ENCODE assay signal across 1 cellular context in genomic region chr19:10270180-10270615, GRCh38.
TF ChIP-seq lines count a peak whose summit lies in the region.

No MANE protein-coding gene starts in this region.

TF ChIP-seq in K562, 482 proteins besides CTCF, POLR2A, EP300 and RAD21 (continues in another document):
- no peak for TF ChIP-seq ZNF830 (CRISPR knock-in tag; IDR thresholded peaks at IDR 0.05)
- TF ChIP-seq MCM3 (IDR thresholded peaks at IDR 0.05), result no peak
- no peak for TF ChIP-seq ZNF584 (CRISPR knock-in tag; IDR thresholded peaks at IDR 0.05; ENCODE audit: low read depth)
- TF ChIP-seq, protein P1, sequence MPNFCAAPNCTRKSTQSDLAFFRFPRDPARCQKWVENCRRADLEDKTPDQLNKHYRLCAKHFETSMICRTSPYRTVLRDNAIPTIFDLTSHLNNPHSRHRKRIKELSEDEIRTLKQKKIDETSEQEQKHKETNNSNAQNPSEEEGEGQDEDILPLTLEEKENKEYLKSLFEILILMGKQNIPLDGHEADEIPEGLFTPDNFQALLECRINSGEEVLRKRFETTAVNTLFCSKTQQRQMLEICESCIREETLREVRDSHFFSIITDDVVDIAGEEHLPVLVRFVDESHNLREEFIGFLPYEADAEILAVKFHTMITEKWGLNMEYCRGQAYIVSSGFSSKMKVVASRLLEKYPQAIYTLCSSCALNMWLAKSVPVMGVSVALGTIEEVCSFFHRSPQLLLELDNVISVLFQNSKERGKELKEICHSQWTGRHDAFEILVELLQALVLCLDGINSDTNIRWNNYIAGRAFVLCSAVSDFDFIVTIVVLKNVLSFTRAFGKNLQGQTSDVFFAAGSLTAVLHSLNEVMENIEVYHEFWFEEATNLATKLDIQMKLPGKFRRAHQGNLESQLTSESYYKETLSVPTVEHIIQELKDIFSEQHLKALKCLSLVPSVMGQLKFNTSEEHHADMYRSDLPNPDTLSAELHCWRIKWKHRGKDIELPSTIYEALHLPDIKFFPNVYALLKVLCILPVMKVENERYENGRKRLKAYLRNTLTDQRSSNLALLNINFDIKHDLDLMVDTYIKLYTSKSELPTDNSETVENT (CRISPR knock-in tag; IDR thresholded peaks at IDR 0.05), result no peak
- TF ChIP-seq RBM22 (IDR thresholded peaks at IDR 0.05; ENCODE audit: low read depth, low read length, poor library complexity, severe bottlenecking), result peak; percentile 10
- no peak for TF ChIP-seq ZNF282 (CRISPR knock-in tag; IDR thresholded peaks at IDR 0.05)
- no peak for TF ChIP-seq KDM5B (IDR thresholded peaks at IDR 0.05; ENCODE audit: insufficient replicate concordance, low read depth, low read length)
- TF ChIP-seq, protein P2, sequence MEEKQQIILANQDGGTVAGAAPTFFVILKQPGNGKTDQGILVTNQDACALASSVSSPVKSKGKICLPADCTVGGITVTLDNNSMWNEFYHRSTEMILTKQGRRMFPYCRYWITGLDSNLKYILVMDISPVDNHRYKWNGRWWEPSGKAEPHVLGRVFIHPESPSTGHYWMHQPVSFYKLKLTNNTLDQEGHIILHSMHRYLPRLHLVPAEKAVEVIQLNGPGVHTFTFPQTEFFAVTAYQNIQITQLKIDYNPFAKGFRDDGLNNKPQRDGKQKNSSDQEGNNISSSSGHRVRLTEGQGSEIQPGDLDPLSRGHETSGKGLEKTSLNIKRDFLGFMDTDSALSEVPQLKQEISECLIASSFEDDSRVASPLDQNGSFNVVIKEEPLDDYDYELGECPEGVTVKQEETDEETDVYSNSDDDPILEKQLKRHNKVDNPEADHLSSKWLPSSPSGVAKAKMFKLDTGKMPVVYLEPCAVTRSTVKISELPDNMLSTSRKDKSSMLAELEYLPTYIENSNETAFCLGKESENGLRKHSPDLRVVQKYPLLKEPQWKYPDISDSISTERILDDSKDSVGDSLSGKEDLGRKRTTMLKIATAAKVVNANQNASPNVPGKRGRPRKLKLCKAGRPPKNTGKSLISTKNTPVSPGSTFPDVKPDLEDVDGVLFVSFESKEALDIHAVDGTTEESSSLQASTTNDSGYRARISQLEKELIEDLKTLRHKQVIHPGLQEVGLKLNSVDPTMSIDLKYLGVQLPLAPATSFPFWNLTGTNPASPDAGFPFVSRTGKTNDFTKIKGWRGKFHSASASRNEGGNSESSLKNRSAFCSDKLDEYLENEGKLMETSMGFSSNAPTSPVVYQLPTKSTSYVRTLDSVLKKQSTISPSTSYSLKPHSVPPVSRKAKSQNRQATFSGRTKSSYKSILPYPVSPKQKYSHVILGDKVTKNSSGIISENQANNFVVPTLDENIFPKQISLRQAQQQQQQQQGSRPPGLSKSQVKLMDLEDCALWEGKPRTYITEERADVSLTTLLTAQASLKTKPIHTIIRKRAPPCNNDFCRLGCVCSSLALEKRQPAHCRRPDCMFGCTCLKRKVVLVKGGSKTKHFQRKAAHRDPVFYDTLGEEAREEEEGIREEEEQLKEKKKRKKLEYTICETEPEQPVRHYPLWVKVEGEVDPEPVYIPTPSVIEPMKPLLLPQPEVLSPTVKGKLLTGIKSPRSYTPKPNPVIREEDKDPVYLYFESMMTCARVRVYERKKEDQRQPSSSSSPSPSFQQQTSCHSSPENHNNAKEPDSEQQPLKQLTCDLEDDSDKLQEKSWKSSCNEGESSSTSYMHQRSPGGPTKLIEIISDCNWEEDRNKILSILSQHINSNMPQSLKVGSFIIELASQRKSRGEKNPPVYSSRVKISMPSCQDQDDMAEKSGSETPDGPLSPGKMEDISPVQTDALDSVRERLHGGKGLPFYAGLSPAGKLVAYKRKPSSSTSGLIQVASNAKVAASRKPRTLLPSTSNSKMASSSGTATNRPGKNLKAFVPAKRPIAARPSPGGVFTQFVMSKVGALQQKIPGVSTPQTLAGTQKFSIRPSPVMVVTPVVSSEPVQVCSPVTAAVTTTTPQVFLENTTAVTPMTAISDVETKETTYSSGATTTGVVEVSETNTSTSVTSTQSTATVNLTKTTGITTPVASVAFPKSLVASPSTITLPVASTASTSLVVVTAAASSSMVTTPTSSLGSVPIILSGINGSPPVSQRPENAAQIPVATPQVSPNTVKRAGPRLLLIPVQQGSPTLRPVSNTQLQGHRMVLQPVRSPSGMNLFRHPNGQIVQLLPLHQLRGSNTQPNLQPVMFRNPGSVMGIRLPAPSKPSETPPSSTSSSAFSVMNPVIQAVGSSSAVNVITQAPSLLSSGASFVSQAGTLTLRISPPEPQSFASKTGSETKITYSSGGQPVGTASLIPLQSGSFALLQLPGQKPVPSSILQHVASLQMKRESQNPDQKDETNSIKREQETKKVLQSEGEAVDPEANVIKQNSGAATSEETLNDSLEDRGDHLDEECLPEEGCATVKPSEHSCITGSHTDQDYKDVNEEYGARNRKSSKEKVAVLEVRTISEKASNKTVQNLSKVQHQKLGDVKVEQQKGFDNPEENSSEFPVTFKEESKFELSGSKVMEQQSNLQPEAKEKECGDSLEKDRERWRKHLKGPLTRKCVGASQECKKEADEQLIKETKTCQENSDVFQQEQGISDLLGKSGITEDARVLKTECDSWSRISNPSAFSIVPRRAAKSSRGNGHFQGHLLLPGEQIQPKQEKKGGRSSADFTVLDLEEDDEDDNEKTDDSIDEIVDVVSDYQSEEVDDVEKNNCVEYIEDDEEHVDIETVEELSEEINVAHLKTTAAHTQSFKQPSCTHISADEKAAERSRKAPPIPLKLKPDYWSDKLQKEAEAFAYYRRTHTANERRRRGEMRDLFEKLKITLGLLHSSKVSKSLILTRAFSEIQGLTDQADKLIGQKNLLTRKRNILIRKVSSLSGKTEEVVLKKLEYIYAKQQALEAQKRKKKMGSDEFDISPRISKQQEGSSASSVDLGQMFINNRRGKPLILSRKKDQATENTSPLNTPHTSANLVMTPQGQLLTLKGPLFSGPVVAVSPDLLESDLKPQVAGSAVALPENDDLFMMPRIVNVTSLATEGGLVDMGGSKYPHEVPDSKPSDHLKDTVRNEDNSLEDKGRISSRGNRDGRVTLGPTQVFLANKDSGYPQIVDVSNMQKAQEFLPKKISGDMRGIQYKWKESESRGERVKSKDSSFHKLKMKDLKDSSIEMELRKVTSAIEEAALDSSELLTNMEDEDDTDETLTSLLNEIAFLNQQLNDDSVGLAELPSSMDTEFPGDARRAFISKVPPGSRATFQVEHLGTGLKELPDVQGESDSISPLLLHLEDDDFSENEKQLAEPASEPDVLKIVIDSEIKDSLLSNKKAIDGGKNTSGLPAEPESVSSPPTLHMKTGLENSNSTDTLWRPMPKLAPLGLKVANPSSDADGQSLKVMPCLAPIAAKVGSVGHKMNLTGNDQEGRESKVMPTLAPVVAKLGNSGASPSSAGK (IDR thresholded peaks at IDR 0.05), result no peak
- no peak for TF ChIP-seq THAP7 (CRISPR knock-in tag; IDR thresholded peaks at IDR 0.05)
- TF ChIP-seq IRF9 (tag; IDR thresholded peaks at IDR 0.05), result no peak
- 0 out of 2 replicates have a peak, but pooled peaks have one; percentile 25 for TF ChIP-seq TAF7 (tag; IDR thresholded peaks at IDR 0.05)
- no peak for TF ChIP-seq SUPT5H (IDR thresholded peaks at IDR 0.05)
- TF ChIP-seq KDM1A (IDR thresholded peaks at IDR 0.05), result no peak
- TF ChIP-seq MIER1 (IDR thresholded peaks at IDR 0.05; ENCODE audit: low read depth), result no peak
- no peak for TF ChIP-seq TAL1 (IDR thresholded peaks at IDR 0.05)
- no peak for TF ChIP-seq TCF3 (CRISPR knock-in tag; IDR thresholded peaks at IDR 0.05)
- no peak for TF ChIP-seq SMAD2 (IDR thresholded peaks at IDR 0.05; ENCODE audit: low read depth, low read length)
- no peak for TF ChIP-seq POLR2AphosphoS2 (IDR thresholded peaks at IDR 0.05; ENCODE audit: low read length)
- no peak for TF ChIP-seq SMAD4 (CRISPR knock-in tag; conservative IDR thresholded peaks at IDR 0.05)
- no peak for TF ChIP-seq TEAD2 (tag; IDR thresholded peaks at IDR 0.05)
- TF ChIP-seq, protein P3, sequence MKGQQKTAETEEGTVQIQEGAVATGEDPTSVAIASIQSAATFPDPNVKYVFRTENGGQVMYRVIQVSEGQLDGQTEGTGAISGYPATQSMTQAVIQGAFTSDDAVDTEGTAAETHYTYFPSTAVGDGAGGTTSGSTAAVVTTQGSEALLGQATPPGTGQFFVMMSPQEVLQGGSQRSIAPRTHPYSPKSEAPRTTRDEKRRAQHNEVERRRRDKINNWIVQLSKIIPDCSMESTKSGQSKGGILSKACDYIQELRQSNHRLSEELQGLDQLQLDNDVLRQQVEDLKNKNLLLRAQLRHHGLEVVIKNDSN (CRISPR knock-in tag; IDR thresholded peaks at IDR 0.05), result no peak
- no peak for TF ChIP-seq PTTG1 (tag; IDR thresholded peaks at IDR 0.05; ENCODE audit: low read depth)
- no peak for TF ChIP-seq ZNF79 (CRISPR knock-in tag; IDR thresholded peaks at IDR 0.05; ENCODE audit: low read depth)
- no peak for TF ChIP-seq HLTF (IDR thresholded peaks at IDR 0.05)
- TF ChIP-seq CBX2 (IDR thresholded peaks at IDR 0.05; ENCODE audit: insufficient read depth, low read length, poor library complexity, severe bottlenecking), result no peak
- no peak for TF ChIP-seq CHCHD3 (CRISPR knock-in tag; IDR thresholded peaks at IDR 0.05)
- TF ChIP-seq E4F1 (CRISPR knock-in tag; IDR thresholded peaks at IDR 0.05; ENCODE audit: borderline replicate concordance), result no peak
- no peak for TF ChIP-seq MBD2 (IDR thresholded peaks at IDR 0.05; ENCODE audit: borderline replicate concordance, low read depth)
- no peak for TF ChIP-seq ADNP (tag; IDR thresholded peaks at IDR 0.05)
- TF ChIP-seq THRAP3 (IDR thresholded peaks at IDR 0.05; ENCODE audit: borderline replicate concordance), result no peak
- TF ChIP-seq SETDB1 (IDR thresholded peaks at IDR 0.05; ENCODE audit: low read length), result no peak
- TF ChIP-seq, protein P4, sequence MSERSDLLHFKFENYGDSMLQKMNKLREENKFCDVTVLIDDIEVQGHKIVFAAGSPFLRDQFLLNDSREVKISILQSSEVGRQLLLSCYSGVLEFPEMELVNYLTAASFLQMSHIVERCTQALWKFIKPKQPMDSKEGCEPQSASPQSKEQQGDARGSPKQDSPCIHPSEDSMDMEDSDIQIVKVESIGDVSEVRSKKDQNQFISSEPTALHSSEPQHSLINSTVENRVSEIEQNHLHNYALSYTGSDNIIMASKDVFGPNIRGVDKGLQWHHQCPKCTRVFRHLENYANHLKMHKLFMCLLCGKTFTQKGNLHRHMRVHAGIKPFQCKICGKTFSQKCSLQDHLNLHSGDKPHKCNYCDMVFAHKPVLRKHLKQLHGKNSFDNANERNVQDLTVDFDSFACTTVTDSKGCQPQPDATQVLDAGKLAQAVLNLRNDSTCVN (CRISPR knock-in tag; IDR thresholded peaks at IDR 0.05), result no peak
- TF ChIP-seq, protein P5, sequence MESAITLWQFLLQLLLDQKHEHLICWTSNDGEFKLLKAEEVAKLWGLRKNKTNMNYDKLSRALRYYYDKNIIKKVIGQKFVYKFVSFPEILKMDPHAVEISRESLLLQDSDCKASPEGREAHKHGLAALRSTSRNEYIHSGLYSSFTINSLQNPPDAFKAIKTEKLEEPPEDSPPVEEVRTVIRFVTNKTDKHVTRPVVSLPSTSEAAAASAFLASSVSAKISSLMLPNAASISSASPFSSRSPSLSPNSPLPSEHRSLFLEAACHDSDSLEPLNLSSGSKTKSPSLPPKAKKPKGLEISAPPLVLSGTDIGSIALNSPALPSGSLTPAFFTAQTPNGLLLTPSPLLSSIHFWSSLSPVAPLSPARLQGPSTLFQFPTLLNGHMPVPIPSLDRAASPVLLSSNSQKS (CRISPR knock-in tag; IDR thresholded peaks at IDR 0.05), result no peak
- TF ChIP-seq ZBTB1 (CRISPR knock-in tag; IDR thresholded peaks at IDR 0.05; ENCODE audit: borderline replicate concordance, low read depth), result no peak
- TF ChIP-seq RBM15 (IDR thresholded peaks at IDR 0.05; ENCODE audit: insufficient read depth, low read length), result no peak
- TF ChIP-seq CBFA2T2 (conservative IDR thresholded peaks at IDR 0.05), result no peak
- 0 out of 2 replicates have a peak, but pooled peaks have one; percentile 18 for TF ChIP-seq RB1 (IDR thresholded peaks at IDR 0.05; ENCODE audit: low read depth)
- TF ChIP-seq NRF1 (conservative IDR thresholded peaks at IDR 0.05 in 1 of 2, IDR thresholded peaks at IDR 0.05 in 1 of 2), result no peak
- no peak for TF ChIP-seq XRCC5 (IDR thresholded peaks at IDR 0.05; ENCODE audit: low read depth, low read length)
- TF ChIP-seq CCNT2 (IDR thresholded peaks at IDR 0.05; ENCODE audit: borderline replicate concordance, extremely low read depth, insufficient read length, low read depth, low read length), result peak; percentile 18
- no peak for TF ChIP-seq ZNF644 (tag; IDR thresholded peaks at IDR 0.05; ENCODE audit: low read depth)
- no peak for TF ChIP-seq HIVEP1 (CRISPR knock-in tag; IDR thresholded peaks at IDR 0.05)
- TF ChIP-seq SNRNP70 (optimal IDR thresholded peaks at IDR 0.05; ENCODE audit: low read depth, low read length), result no peak
- TF ChIP-seq CBX1 (IDR thresholded peaks at IDR 0.05; ENCODE audit: low read depth), result no peak; the same call in 1 of the 2 replicates
